21 cellular contexts compared by ENCODE assay signal in the genomic region with DNA sequence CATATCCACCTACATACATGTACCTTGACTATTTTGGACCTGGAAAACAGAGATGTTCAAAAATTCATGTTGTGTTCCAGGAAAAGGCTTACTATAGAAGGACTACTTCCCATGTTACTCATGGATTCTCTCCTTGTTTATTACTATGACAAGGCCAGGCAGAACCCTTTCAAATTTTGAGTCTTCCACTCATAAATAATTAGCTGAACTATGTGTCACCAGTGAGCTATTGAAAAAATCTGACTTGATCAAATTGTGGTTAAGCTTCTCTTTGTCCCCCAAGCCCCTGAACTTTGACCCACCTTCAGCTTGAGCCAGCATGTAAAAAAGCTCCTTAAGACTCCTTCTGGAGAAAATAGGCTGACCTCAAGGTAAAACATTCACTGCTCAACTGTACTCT.
"Had no signal": no experiment of that assay in that cellular context is flagged by ENCODE, and none has a peak within 500 bp of the region (broad histone marks: within the 10 kb centered on the region; RNA-seq: fewer than 3 reads in every experiment).

No MANE protein-coding gene starts in this region.

- H3K27me3 ChIP-seq: esophagus squamous epithelium, right atrium auricular region, tibial artery, uterus had no signal

- H3K27ac Mint-ChIP-seq: activated CD4-positive, alpha-beta memory T cell treated with anti-CD3 and anti-CD28 coated beads, Interleukin-2, amount 10 ng/mL, durations not matched to agents 7 days and 5 days; activated naive CD8-positive, alpha-beta T cell treated with anti-CD3 and anti-CD28 coated beads for 36 hours; activated T-helper 17 cell treated with anti-CD3 and anti-CD28 coated beads, Interleukin-2, amount 50 U/mL, for 72 hours had no signal

- H3K4me3 ChIP-seq: esophagus squamous epithelium, left ventricle myocardium inferior, right atrium auricular region, tibial artery, uterus had no signal

- H3K4me1 Mint-ChIP-seq: activated CD4-positive, alpha-beta memory T cell treated with anti-CD3 and anti-CD28 coated beads, Interleukin-2, amount 10 ng/mL, durations not matched to agents 7 days and 5 days; activated naive CD8-positive, alpha-beta T cell treated with anti-CD3 and anti-CD28 coated beads for 36 hours; activated T-helper 17 cell treated with anti-CD3 and anti-CD28 coated beads, Interleukin-2, amount 50 U/mL, for 72 hours had no signal

- H3K9me3 Mint-ChIP-seq: activated CD4-positive, alpha-beta memory T cell treated with anti-CD3 and anti-CD28 coated beads, Interleukin-2, amount 10 ng/mL, durations not matched to agents 7 days and 5 days; activated T-helper 17 cell treated with anti-CD3 and anti-CD28 coated beads, Interleukin-2, amount 50 U/mL, for 72 hours had no signal

- ATAC-seq: activated T-helper 17 cell treated with anti-CD3 and anti-CD28 coated beads, Interleukin-2, amount 50 U/mL, for 72 hours had no signal

- H3K4me1 ChIP-seq: esophagus squamous epithelium, left ventricle myocardium inferior, right atrium auricular region, tibial artery, uterus had no signal

- H3K9me3 ChIP-seq: esophagus squamous epithelium, right atrium auricular region, tibial artery, uterus had no signal

- DNase-seq: activated CD4-positive, alpha-beta memory T cell treated with anti-CD3 and anti-CD28 coated beads, Interleukin-2, amount 10 ng/mL, durations not matched to agents 7 days and 5 days; activated CD4-positive, alpha-beta T cell treated with anti-CD3 and anti-CD28 coated beads for 48 hours; activated CD4-positive, CD25-positive, alpha-beta regulatory T cell; activated naive CD4-positive, alpha-beta T cell; activated naive CD8-positive, alpha-beta T cell treated with anti-CD3 and anti-CD28 coated beads for 36 hours; activated T-cell treated with anti-CD3 and anti-CD28 coated beads, Interleukin-2, amount 50 U/mL, for 1 hour; amniotic stem cell; dermis blood vessel endothelial cell; effector memory CD4-positive, alpha-beta T cell; esophagus squamous epithelium; kidney; left ventricle myocardium inferior; stimulated activated CD4-positive, alpha-beta T cell treated with anti-CD3 and anti-CD28 coated beads, Interleukin-12 subunit alpha, Interleukin-12 subunit beta, amount 100 ng/mL, for 4 hours; stimulated activated CD4-positive, alpha-beta T cell treated with anti-CD3 and anti-CD28 coated beads, Interleukin-1b, Interleukin-23, amount 100 ng/mL, for 48 hours; stimulated activated CD8-positive, alpha-beta memory T cell treated with anti-CD3 and anti-CD28 coated beads, Interleukin-4, amount 100 ng/mL, for 48 hours; stimulated activated naive CD4-positive, alpha-beta T cell; T-helper 9 cell; tibial artery; uterus had no signal

- H3K27me3 Mint-ChIP-seq: activated CD4-positive, alpha-beta memory T cell treated with anti-CD3 and anti-CD28 coated beads, Interleukin-2, amount 10 ng/mL, durations not matched to agents 7 days and 5 days; activated naive CD8-positive, alpha-beta T cell treated with anti-CD3 and anti-CD28 coated beads for 36 hours; activated T-helper 17 cell treated with anti-CD3 and anti-CD28 coated beads, Interleukin-2, amount 50 U/mL, for 72 hours had no signal

- H3K4me3 Mint-ChIP-seq: activated CD4-positive, alpha-beta memory T cell treated with anti-CD3 and anti-CD28 coated beads, Interleukin-2, amount 10 ng/mL, durations not matched to agents 7 days and 5 days; activated naive CD8-positive, alpha-beta T cell treated with anti-CD3 and anti-CD28 coated beads for 36 hours; activated T-helper 17 cell treated with anti-CD3 and anti-CD28 coated beads, Interleukin-2, amount 50 U/mL, for 72 hours had no signal

- H3K36me3 ChIP-seq: esophagus squamous epithelium, left ventricle myocardium inferior, right atrium auricular region, tibial artery, uterus had no signal

- H3K27ac ChIP-seq: esophagus squamous epithelium, left ventricle myocardium inferior, right atrium auricular region, tibial artery, uterus had no signal

- H3K36me3 Mint-ChIP-seq: activated naive CD8-positive, alpha-beta T cell treated with anti-CD3 and anti-CD28 coated beads for 36 hours had no signal
